ENCODE assay signal across 9 cellular contexts in genomic region chr19:15223649-15224371, GRCh38. TPM values are rescaled to one million over a fixed set of nuclear protein-coding genes. Genes with fewer than 3 reads are reported as not detected.
DNase-seq lines count a peak whose midpoint lies in the region; ATAC-seq and TF ChIP-seq lines count a peak whose summit lies in the region.
"Had no signal": no experiment of that assay in that cellular context is flagged by ENCODE, and none has a peak within 500 bp of the region (broad histone marks: within the 10 kb centered on the region; RNA-seq: fewer than 3 reads in every experiment).

No MANE protein-coding gene starts in this region.

- peaks cover 0 to 4% of the 10 kb centered on the region in 2 donors for H3K36me3 Mint-ChIP-seq in CD14-positive monocyte

- H3K9me3 Mint-ChIP-seq in CD14-positive monocyte, result peaks cover 0 to 1% (median 0%) of the 10 kb centered on the region in 7 donors

- WGBS in HUES64, result 16% methylated on average over 51 of the region's 51 CpGs

- TF ChIP-seq CTCF in CD14-positive monocyte (IDR thresholded peaks at IDR 0.05), result no peak
- no peak for TF ChIP-seq CTCF in colonic mucosa (IDR thresholded peaks at IDR 0.05)

- peak overlapping the region; percentile 82 to 93 for H3K4me3 Mint-ChIP-seq in CD14-positive monocyte

- H3K27me3 ChIP-seq in HUES64 (ENCODE audit: insufficient read depth, low read length), result no peaks in the 10 kb centered on the region
- peaks cover 5% of the 10 kb centered on the region for H3K27me3 ChIP-seq in colonic mucosa
- H3K27me3 ChIP-seq in muscle layer of colon (ENCODE audit: control insufficient read depth in 1 of 2, insufficient read depth in 2 of 2, low read length in 2 of 2), result no peaks in the 10 kb centered on the region

- peak overlapping the region in 6 of 7 donors; percentile 54 to 92 (median 86) for H3K27ac Mint-ChIP-seq in CD14-positive monocyte

- peak overlapping the region; percentile 58 for H3K4me3 ChIP-seq in HUES64 (ENCODE audit: low read length)
- H3K4me3 ChIP-seq in colonic mucosa, result peak overlapping the region; percentile 41
- H3K4me3 ChIP-seq in muscle layer of colon (ENCODE audit: low read depth in 1 of 2, low read length in 2 of 2), result peak overlapping the region; percentile 62 to 76

- peaks cover 25% of the 10 kb centered on the region for H3K4me1 Mint-ChIP-seq in CD14-positive monocyte

- peaks cover 20 to 49% (median 36%) of the 10 kb centered on the region in 3 donors for H3K27me3 Mint-ChIP-seq in CD14-positive monocyte (ENCODE audit: low read depth in 3 of 3)

- H3K9me3 ChIP-seq in HUES64 (ENCODE audit: insufficient read depth, low read depth, low read length) (no peaks in the 10 kb centered on the region), colonic mucosa (no peaks in the 10 kb centered on the region), muscle layer of colon (ENCODE audit: low read length) (no peaks in the 10 kb centered on the region)

- H3K36me3 ChIP-seq in HUES64 (ENCODE audit: insufficient read depth, low read length), result peaks cover 9% of the 10 kb centered on the region
- no peaks in the 10 kb centered on the region for H3K36me3 ChIP-seq in colonic mucosa
- H3K36me3 ChIP-seq in muscle layer of colon (ENCODE audit: insufficient read depth, low read length), result no peaks in the 10 kb centered on the region

- H3K9ac ChIP-seq in HUES64 (ENCODE audit: low read depth, low read length) (0 out of 2 replicates have a peak overlapping the region, but pooled peaks have one; percentile 30), colonic mucosa (ENCODE audit: low read depth in 2 of 2, low read length in 2 of 2) (peak overlapping the region; percentile 34 to 69), muscle layer of colon (ENCODE audit: low read length) (peak overlapping the region; percentile 39)

- ATAC-seq in HG02885 (IDR thresholded peaks at IDR 0.05; ENCODE audit: poor library complexity, unreplicated experiment), result no peak

- DNase-seq in CD14-positive monocyte (ENCODE audit: low spot score) (no peak), colonic mucosa (no peak), SW 1271 (lab: John Stamatoyannopoulos, UW) (no peak), UCSD-AML1 (lab: John Stamatoyannopoulos, UW; ENCODE audit: unreplicated experiment) (no peak)
- DNase-seq in stimulated activated CD4-positive, alpha-beta T cell treated with anti-CD3 and anti-CD28 coated beads, Interleukin-1b, Interleukin-23, amount 100 ng/mL, for 48 hours, result no peak

- no peaks in the 10 kb centered on the region for H3K4me1 ChIP-seq in HUES64 (ENCODE audit: insufficient read depth, low read length)
- no peaks in the 10 kb centered on the region for H3K4me1 ChIP-seq in colonic mucosa
- H3K4me1 ChIP-seq in muscle layer of colon (ENCODE audit: insufficient read depth, low read length), result peaks cover 6% of the 10 kb centered on the region

- no peak overlapping the region for H3K27ac ChIP-seq in HUES64 (ENCODE audit: low read depth, low read length)
- no peak overlapping the region for H3K27ac ChIP-seq in colonic mucosa
- H3K27ac ChIP-seq in muscle layer of colon (ENCODE audit: low read depth, low read length), result peak overlapping the region; percentile 45

- intact Hi-C loops in CD14-positive monocyte (cut with micrococcal nuclease), result no loop called here
- intact Hi-C loops in colonic mucosa (cut with DNase I), result no loop called here

RNA-seq across cellular contexts. Expression of gene EPHX3, which starts 8.4 kb away (rescaled TPM):
- 1 to 10 TPM in 1 of 2 donors, under 1 TPM in 1; 0.23 to 1.5 TPM for polyA plus RNA-seq in CD14-positive monocyte
- polyA plus RNA-seq in HUES64 (2013, experiment 1 of 2), result 12.0 TPM
- 12.4 TPM for polyA plus RNA-seq in HUES64 (2013, experiment 2 of 2)
- under 1 TPM; 0.53 to 0.82 TPM for total RNA-seq in colonic mucosa
- total RNA-seq: pulmonary artery endothelial cell had no signal

RNA-seq across cellular contexts. Expression of gene NOTCH3, which starts 23.0 kb away (rescaled TPM):
- polyA plus RNA-seq in CD14-positive monocyte, result under 1 TPM in 1 of 2 donors, not detected in 1; 0.05 TPM
- polyA plus RNA-seq in HUES64 (2013, experiment 1 of 2), result 52.5 TPM
- 56.0 TPM for polyA plus RNA-seq in HUES64 (2013, experiment 2 of 2)
- 10 to 100 TPM in 1 of 2 donors, 1 to 10 TPM in 1; 4.4 to 10.5 TPM for total RNA-seq in colonic mucosa
